3 cellular contexts compared by ENCODE assay signal in genomic region chr21:39966786-39967185, GRCh38.
"Had no signal": no experiment of that assay in that cellular context is flagged by ENCODE, and none has a peak within 500 bp of the region (broad histone marks: within the 10 kb centered on the region; RNA-seq: fewer than 3 reads in every experiment).

No MANE protein-coding gene starts in this region.

- H3K4me3 ChIP-seq: GM12878 had no signal

- ATAC-seq: GM12878 had no signal

- DNase-seq: GDM1, GF-D8 had no signal
